8 cellular contexts compared by ENCODE assay signal in genomic region chr3:64685800-64686445, GRCh38. TPM values are rescaled to one million over a fixed set of nuclear protein-coding genes. Genes with fewer than 3 reads are reported as not detected.
DNase-seq lines count a peak whose midpoint lies in the region; ATAC-seq and TF ChIP-seq lines count a peak whose summit lies in the region.

No MANE protein-coding gene starts in this region.

- no peak overlapping the region for H3K4me3 Mint-ChIP-seq in activated CD8-positive, alpha-beta T cell treated with anti-CD3 and anti-CD28 coated beads for 36 hours

- no peaks in the 10 kb centered on the region for H3K9me3 ChIP-seq in iPS-18c (ENCODE audit: control insufficient read depth, insufficient read depth, low read length)
- no peaks in the 10 kb centered on the region for H3K9me3 ChIP-seq in sigmoid colon

- peak; percentile 68 for DNase-seq in EL
- DNase-seq in NCI-H1048 (lab: John Stamatoyannopoulos, UW): peak; percentile 30
- peak; percentile 93 to 97 for DNase-seq in cardiac fibroblast (ENCODE audit: low read depth in 2 of 2)
- DNase-seq in sigmoid colon: peak; percentile 99
- no peak for DNase-seq in activated CD8-positive, alpha-beta T cell treated with anti-CD3 and anti-CD28 coated beads for 36 hours

- peak; percentile 90 to 91 for TF ChIP-seq POLR2A in sigmoid colon (IDR thresholded peaks at IDR 0.05)

- POLR2A ChIA-PET in activated CD8-positive, alpha-beta T cell treated with anti-CD3 and anti-CD28 coated beads for 36 hours (lab: Charles Lee): no interaction called here

- no peak for ATAC-seq in activated CD8-positive, alpha-beta T cell treated with anti-CD3 and anti-CD28 coated beads for 36 hours
- no peak for ATAC-seq in GM21360 (IDR thresholded peaks at IDR 0.05; ENCODE audit: unreplicated experiment)
- no peak for ATAC-seq in GM21367 (IDR thresholded peaks at IDR 0.05; ENCODE audit: unreplicated experiment)

- H3K27ac ChIP-seq in sigmoid colon: peak overlapping the region; percentile 97 to 99 (median 98)

- intact Hi-C loops in sigmoid colon (cut with DNase I): loop anchor here (1.0 to 5.0 kb wide), 7 partner anchors 56 to 726 kb away; no protein-coding TSS in a partner anchor
- intact Hi-C loops in activated CD8-positive, alpha-beta T cell treated with anti-CD3 and anti-CD28 coated beads for 36 hours (cut with micrococcal nuclease): no loop called here

- H3K9me3 Mint-ChIP-seq in activated CD8-positive, alpha-beta T cell treated with anti-CD3 and anti-CD28 coated beads for 36 hours: no peaks in the 10 kb centered on the region

- no peak overlapping the region for H3K27ac Mint-ChIP-seq in activated CD8-positive, alpha-beta T cell treated with anti-CD3 and anti-CD28 coated beads for 36 hours

- peaks cover 44% of the 10 kb centered on the region for H3K27me3 Mint-ChIP-seq in activated CD8-positive, alpha-beta T cell treated with anti-CD3 and anti-CD28 coated beads for 36 hours

- peak; percentile 40 to 94 (median 68) for TF ChIP-seq EP300 in sigmoid colon (IDR thresholded peaks at IDR 0.05)

- TF ChIP-seq CTCF in cardiac fibroblast (IDR thresholded peaks at IDR 0.05; ENCODE audit: low read depth, low read length) (peak; percentile 30), sigmoid colon (IDR thresholded peaks at IDR 0.05) (peak in 3 of 4 experiments; percentile 18 to 31 (median 22))
- TF ChIP-seq CTCF in activated CD8-positive, alpha-beta T cell treated with anti-CD3 and anti-CD28 coated beads for 36 hours (IDR thresholded peaks at IDR 0.05): no peak

- 1 to 2% methylated on average over 42 of the region's 42 CpGs for WGBS in sigmoid colon, 2 donors

- peaks cover 6% of the 10 kb centered on the region for H3K4me1 Mint-ChIP-seq in activated CD8-positive, alpha-beta T cell treated with anti-CD3 and anti-CD28 coated beads for 36 hours (ENCODE audit: low read depth)

- no peaks in the 10 kb centered on the region for H3K36me3 Mint-ChIP-seq in activated CD8-positive, alpha-beta T cell treated with anti-CD3 and anti-CD28 coated beads for 36 hours (ENCODE audit: low read depth)

- peaks cover 0 to 36% (median 20%) of the 10 kb centered on the region in 4 donors for H3K4me1 ChIP-seq in sigmoid colon

- CTCF ChIA-PET in activated CD8-positive, alpha-beta T cell treated with anti-CD3 and anti-CD28 coated beads for 36 hours (lab: Charles Lee): no interaction called here

- no peaks in the 10 kb centered on the region for H3K27me3 ChIP-seq in sigmoid colon

- H3K4me3 ChIP-seq in cardiac fibroblast (replicated peaks in 1 of 2; ENCODE audit: low read depth in 2 of 2, low read length in 2 of 2) (peak overlapping the region; percentile 68 to 85), iPS-18c (ENCODE audit: insufficient read depth, low read depth, low read length) (peak overlapping the region; percentile 63), sigmoid colon (peak overlapping the region; percentile 74 to 87 (median 78))

- peaks cover 0 to 2% (median 0%) of the 10 kb centered on the region in 4 donors for H3K36me3 ChIP-seq in sigmoid colon

RNA-seq across cellular contexts. Expression of gene ADAMTS9, which starts 1.9 kb away (rescaled TPM):
- total RNA-seq in sigmoid colon: 10 to 100 TPM; 16.1 to 61.6 (median 31.6) TPM
- polyA plus RNA-seq in sigmoid colon: 10 to 100 TPM in 1 of 3 donors, 1 to 10 TPM in 2; 1.2 to 15.4 (median 1.8) TPM
- not detected for total RNA-seq in activated CD8-positive, alpha-beta T cell treated with anti-CD3 and anti-CD28 coated beads for 36 hours

Comparison
In these comparisons a context has a peak if more than half of its experiments do, and no peak if none do; other contexts are left out.
1. RNA of gene ADAMTS9, which starts 1.9 kb away (total RNA-seq): 16.1 to 61.6 TPM in sigmoid colon; not detected in activated CD8-positive, alpha-beta T cell treated with anti-CD3 and anti-CD28 coated beads for 36 hours; every median in the first group is over 10 times any median in the second.
2. Peak in every context shown above with its lines, with median percentiles within 50 percentile points of each other: H3K4me3 ChIP-seq.